In the genomic region with DNA sequence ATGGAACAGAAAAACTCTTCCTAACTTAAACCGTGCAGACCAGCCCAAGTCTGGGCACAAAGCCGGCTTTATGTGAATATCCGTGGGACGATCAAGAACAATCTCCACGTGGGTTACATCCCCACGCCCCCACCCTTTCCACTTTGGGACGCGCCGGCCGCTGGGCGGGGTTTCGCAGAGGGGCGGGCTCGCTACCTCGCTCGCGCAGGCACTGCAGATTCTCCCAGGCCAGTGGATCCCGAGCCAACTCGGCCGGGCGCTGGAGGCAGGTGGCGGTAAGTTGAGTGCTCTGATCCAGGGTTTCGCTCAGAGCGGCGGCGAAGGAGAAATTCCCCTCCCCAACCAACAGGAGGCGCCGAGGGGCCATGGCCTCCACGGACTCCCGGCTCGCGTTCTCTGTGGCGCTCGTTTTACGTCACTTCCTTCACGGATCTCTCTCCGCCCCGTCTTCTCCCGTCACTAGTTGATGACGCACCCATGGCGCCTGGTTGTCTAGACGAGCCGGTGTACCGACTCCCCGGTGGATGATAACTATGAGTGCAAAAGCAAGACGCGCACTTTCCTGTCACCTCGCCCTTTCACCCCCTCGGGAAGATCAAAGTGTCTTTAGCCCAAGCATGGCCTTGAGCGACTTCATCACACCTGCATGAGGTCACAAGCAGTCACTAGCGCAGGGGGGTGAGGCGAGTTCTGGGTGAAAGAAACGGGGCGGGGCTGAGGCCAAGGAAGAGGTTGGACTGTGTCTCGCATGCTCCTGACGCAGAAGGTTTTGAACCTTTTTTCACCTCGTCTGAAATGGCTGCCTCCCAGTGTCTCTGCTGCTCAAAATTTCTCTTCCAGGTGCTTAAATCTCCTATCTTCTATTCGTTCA, we compare ENCODE assay signal across 1 cellular context.
TF ChIP-seq lines count a peak whose summit lies in the region.

A gene with protein sequence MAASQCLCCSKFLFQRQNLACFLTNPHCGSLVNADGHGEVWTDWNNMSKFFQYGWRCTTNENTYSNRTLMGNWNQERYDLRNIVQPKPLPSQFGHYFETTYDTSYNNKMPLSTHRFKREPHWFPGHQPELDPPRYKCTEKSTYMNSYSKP (plus strand): TSS at position 776 of the 871 bp plus-strand sequence. CDS start 20 bp downstream, at position 796.
A gene with protein sequence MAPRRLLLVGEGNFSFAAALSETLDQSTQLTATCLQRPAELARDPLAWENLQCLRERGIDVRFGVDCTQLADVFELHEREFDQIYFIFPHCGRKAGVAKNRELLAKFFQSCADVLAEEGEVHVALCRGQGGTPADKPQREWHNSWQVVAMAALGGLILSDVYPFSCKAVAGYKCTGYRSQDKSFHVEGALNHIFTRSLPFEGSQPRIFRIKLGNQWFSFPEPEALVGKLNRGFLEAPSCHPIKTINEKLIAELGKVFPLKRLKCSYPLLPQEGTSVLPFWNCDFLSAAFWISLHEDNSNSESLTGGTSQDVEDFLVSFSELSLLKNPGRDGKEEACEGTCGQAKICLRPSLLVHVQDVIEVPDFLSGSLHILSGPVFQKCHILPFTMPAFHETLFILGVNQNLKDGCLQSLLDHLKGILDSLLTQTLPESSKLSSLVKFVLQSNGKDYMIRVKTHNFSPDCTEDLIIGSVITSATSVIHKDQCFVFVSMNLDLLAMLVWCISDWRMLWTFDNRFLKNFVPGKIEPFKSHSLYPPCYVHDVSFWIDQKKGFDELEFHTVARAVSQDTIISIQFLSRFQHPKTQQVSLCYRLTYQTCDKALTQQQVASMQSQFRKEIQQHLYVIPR (minus strand): TSS at position 400 of the 871 bp plus-strand sequence. CDS start 33 bp downstream, at position 367.

TF ChIP-seq in HepG2, 621 proteins besides CTCF, POLR2A, EP300 and RAD21 (continued from another document and continues in another):
- TF ChIP-seq, protein P1, sequence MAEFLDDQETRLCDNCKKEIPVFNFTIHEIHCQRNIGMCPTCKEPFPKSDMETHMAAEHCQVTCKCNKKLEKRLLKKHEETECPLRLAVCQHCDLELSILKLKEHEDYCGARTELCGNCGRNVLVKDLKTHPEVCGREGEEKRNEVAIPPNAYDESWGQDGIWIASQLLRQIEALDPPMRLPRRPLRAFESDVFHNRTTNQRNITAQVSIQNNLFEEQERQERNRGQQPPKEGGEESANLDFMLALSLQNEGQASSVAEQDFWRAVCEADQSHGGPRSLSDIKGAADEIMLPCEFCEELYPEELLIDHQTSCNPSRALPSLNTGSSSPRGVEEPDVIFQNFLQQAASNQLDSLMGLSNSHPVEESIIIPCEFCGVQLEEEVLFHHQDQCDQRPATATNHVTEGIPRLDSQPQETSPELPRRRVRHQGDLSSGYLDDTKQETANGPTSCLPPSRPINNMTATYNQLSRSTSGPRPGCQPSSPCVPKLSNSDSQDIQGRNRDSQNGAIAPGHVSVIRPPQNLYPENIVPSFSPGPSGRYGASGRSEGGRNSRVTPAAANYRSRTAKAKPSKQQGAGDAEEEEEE (CRISPR knock-in tag; IDR thresholded peaks at IDR 0.05; ENCODE audit: borderline replicate concordance): no peak
- TF ChIP-seq ZNF367 (CRISPR knock-in tag; IDR thresholded peaks at IDR 0.05; ENCODE audit: borderline replicate concordance) (no peak), NFYC (CRISPR knock-in tag; IDR thresholded peaks at IDR 0.05) (no peak), ZBTB8A (CRISPR knock-in tag; IDR thresholded peaks at IDR 0.05; ENCODE audit: borderline replicate concordance, low read depth) (no peak), MZF1 (CRISPR knock-in tag; IDR thresholded peaks at IDR 0.05; ENCODE audit: borderline replicate concordance) (no peak), ZNF431 (CRISPR knock-in tag; IDR thresholded peaks at IDR 0.05; ENCODE audit: borderline replicate concordance, low read depth) (0 out of 2 replicates have a peak, but pooled peaks have one; percentile 16), SRSF9 (IDR thresholded peaks at IDR 0.05; ENCODE audit: borderline replicate concordance, insufficient read depth, low read depth, low read length, poor library complexity, severe bottlenecking) (no peak), XBP1 (CRISPR knock-in tag; IDR thresholded peaks at IDR 0.05) (no peak), TGIF2 (CRISPR knock-in tag; IDR thresholded peaks at IDR 0.05) (peak; percentile 12; the same call in 1 of the 2 replicates), SRY (CRISPR knock-in tag; IDR thresholded peaks at IDR 0.05) (no peak), ERF (CRISPR knock-in tag; IDR thresholded peaks at IDR 0.05) (peak; percentile 77), TBX3 (IDR thresholded peaks at IDR 0.05; ENCODE audit: borderline replicate concordance) (peak; percentile 84; the same call in 1 of the 2 replicates)
- TF ChIP-seq, protein P2, sequence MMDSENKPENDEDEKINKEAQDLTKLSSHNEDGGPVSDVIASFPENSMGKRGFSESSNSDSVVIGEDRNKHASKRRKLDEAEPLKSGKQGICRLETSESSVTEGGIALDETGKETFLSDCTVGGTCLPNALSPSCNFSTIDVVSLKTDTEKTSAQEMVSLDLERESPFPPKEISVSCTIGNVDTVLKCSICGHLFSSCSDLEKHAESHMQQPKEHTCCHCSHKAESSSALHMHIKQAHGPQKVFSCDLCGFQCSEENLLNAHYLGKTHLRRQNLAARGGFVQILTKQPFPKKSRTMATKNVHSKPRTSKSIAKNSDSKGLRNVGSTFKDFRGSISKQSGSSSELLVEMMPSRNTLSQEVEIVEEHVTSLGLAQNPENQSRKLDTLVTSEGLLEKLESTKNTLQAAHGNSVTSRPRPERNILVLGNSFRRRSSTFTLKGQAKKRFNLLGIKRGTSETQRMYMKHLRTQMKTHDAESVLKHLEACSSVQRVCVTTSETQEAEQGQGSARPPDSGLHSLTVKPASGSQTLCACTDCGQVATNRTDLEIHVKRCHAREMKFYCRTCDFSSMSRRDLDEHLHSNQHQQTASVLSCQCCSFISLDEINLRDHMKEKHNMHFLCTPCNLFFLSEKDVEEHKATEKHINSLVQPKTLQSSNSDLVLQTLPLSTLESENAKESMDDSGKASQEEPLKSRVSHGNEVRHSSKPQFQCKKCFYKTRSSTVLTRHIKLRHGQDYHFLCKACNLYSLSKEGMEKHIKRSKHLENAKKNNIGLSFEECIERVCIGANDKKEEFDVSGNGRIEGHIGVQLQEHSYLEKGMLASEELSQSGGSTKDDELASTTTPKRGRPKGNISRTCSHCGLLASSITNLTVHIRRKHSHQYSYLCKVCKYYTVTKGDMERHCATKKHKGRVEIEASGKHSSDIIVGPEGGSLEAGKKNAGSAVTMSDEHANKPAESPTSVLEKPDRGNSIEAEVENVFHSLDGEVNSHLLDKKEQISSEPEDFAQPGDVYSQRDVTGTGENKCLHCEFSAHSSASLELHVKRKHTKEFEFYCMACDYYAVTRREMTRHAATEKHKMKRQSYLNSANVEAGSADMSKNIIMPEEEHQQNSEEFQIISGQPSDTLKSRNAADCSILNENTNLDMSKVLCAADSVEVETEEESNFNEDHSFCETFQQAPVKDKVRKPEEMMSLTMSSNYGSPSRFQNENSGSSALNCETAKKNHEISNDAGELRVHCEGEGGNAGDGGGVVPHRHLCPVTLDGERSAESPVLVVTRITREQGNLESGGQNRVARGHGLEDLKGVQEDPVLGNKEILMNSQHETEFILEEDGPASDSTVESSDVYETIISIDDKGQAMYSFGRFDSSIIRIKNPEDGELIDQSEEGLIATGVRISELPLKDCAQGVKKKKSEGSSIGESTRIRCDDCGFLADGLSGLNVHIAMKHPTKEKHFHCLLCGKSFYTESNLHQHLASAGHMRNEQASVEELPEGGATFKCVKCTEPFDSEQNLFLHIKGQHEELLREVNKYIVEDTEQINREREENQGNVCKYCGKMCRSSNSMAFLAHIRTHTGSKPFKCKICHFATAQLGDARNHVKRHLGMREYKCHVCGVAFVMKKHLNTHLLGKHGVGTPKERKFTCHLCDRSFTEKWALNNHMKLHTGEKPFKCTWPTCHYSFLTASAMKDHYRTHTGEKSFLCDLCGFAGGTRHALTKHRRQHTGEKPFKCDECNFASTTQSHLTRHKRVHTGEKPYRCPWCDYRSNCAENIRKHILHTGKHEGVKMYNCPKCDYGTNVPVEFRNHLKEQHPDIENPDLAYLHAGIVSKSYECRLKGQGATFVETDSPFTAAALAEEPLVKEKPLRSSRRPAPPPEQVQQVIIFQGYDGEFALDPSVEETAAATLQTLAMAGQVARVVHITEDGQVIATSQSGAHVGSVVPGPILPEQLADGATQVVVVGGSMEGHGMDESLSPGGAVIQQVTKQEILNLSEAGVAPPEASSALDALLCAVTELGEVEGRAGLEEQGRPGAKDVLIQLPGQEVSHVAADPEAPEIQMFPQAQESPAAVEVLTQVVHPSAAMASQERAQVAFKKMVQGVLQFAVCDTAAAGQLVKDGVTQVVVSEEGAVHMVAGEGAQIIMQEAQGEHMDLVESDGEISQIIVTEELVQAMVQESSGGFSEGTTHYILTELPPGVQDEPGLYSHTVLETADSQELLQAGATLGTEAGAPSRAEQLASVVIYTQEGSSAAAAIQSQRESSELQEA (CRISPR knock-in tag; IDR thresholded peaks at IDR 0.05; ENCODE audit: not compliant biosample characterization): no peak
- TF ChIP-seq, protein P3, sequence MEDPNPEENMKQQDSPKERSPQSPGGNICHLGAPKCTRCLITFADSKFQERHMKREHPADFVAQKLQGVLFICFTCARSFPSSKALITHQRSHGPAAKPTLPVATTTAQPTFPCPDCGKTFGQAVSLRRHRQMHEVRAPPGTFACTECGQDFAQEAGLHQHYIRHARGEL (CRISPR knock-in tag; IDR thresholded peaks at IDR 0.05): no peak
- TF ChIP-seq, protein P4, sequence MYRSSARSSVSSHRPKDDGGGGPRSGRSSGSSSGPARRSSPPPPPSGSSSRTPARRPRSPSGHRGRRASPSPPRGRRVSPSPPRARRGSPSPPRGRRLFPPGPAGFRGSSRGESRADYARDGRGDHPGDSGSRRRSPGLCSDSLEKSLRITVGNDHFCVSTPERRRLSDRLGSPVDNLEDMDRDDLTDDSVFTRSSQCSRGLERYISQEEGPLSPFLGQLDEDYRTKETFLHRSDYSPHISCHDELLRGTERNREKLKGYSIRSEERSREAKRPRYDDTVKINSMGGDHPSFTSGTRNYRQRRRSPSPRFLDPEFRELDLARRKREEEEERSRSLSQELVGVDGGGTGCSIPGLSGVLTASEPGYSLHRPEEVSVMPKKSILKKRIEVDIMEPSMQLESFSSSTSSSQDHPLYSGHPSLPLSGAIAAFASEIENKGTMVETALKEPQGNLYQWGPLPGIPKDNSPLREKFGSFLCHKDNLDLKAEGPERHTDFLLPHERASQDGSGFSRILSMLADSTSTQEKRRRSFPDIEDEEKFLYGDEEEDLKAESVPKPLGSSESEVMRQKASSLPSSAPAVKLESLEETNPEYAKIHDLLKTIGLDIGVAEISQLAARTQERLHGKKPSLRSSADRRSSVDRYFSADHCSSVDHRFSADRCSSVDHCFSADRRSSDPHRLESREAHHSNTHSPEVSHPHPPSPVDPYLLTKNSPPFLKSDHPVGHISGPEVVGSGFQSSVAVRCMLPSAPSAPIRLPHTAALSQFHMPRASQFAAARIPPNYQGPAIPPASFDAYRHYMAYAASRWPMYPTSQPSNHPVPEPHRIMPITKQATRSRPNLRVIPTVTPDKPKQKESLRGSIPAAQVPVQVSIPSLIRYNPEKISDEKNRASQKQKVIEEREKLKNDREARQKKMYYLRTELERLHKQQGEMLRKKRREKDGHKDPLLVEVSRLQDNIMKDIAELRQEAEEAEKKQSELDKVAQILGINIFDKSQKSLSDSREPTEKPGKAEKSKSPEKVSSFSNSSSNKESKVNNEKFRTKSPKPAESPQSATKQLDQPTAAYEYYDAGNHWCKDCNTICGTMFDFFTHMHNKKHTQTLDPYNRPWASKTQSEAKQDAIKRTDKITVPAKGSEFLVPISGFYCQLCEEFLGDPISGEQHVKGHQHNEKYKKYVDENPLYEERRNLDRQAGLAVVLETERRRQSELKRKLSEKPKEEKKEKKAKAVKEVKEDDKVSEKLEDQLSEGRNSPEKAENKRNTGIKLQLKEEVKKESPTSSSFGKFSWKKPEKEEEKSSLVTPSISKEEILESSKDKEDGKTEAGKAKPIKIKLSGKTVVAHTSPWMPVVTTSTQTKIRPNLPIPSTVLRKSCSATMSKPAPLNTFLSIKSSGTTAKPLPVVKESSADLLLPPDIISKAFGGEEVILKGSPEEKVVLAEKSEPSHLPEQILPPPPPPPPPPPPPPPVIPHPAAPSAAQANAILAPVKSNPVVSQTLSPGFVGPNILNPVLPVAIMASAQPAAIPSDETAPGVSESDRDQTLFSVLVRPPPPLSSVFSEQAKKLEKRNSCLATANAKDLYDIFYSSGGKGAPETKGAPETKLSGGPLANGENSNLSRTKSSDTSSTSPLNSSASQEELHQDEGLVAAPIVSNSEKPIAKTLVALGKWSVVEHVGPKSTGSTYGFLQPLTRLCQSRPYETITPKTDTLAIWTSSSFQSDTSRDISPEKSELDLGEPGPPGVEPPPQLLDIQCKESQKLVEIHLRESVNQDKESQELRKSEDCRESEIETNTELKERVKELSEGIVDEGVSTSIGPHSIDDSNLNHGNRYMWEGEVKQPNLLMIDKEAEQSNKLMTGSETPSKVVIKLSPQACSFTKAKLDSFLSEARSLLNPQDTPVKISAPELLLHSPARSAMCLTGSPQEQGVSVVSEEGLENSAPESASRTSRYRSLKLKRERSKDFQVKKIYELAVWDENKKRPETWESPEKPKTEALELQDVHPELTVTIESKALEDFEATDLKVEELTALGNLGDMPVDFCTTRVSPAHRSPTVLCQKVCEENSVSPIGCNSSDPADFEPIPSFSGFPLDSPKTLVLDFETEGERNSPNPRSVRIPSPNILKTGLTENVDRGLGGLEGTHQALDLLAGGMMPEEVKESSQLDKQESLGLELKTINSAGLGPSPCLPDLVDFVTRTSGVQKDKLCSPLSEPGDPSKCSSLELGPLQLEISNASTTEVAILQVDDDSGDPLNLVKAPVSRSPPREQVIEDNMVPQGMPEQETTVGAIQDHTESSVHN (CRISPR knock-in tag; IDR thresholded peaks at IDR 0.05): peak; percentile 60; the same call in 1 of the 2 replicates
- TF ChIP-seq, protein P5, sequence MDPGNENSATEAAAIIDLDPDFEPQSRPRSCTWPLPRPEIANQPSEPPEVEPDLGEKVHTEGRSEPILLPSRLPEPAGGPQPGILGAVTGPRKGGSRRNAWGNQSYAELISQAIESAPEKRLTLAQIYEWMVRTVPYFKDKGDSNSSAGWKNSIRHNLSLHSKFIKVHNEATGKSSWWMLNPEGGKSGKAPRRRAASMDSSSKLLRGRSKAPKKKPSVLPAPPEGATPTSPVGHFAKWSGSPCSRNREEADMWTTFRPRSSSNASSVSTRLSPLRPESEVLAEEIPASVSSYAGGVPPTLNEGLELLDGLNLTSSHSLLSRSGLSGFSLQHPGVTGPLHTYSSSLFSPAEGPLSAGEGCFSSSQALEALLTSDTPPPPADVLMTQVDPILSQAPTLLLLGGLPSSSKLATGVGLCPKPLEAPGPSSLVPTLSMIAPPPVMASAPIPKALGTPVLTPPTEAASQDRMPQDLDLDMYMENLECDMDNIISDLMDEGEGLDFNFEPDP (CRISPR knock-in tag; conservative IDR thresholded peaks at IDR 0.05): no peak
